In genomic region chr14:104290058-104290667, GRCh38 we compare ENCODE assay signal across 1 cellular context.
TF ChIP-seq lines count a peak whose summit lies in the region.

No MANE protein-coding gene starts in this region.

TF ChIP-seq in H1, 55 proteins besides CTCF, POLR2A, EP300 and RAD21:
- TF ChIP-seq JUN (IDR thresholded peaks at IDR 0.05; ENCODE audit: low read depth, low read length) (no peak), SIX5 (IDR thresholded peaks at IDR 0.05; ENCODE audit: low read depth, low read length) (no peak), SUZ12 (IDR thresholded peaks at IDR 0.05; ENCODE audit: low read length) (no peak), SRF (IDR thresholded peaks at IDR 0.05; ENCODE audit: low read depth, low read length) (no peak), ATF3 (IDR thresholded peaks at IDR 0.05; ENCODE audit: insufficient read depth, low read depth, low read length) (no peak), RNF2 (IDR thresholded peaks at IDR 0.05; ENCODE audit: borderline replicate concordance, low read depth, low read length, missing control alignments, poor library complexity, severe bottlenecking) (no peak)
